Comparison of ENCODE assay signal across 25 cellular contexts in genomic region chr7:50952544-50952943, GRCh38.
DNase-seq lines count a peak whose midpoint lies in the region; ATAC-seq, FAIRE-seq and TF ChIP-seq lines count a peak whose summit lies in the region.
"Had no signal": no experiment of that assay in that cellular context is flagged by ENCODE, and none has a peak within 500 bp of the region (broad histone marks: within the 10 kb centered on the region; RNA-seq: fewer than 3 reads in every experiment).

No MANE protein-coding gene starts in this region.

- H3K27ac ChIP-seq in left ventricle myocardium inferior (replicated peaks) (peak overlapping the region; percentile 59), MM.1S (ENCODE audit: low read length) (no peak overlapping the region), breast epithelium (peak overlapping the region; percentile 50 to 84), pancreas (peak overlapping the region; percentile 69 to 81 (median 76)), aorta (ENCODE audit: low read depth in 1 of 2, low read length in 2 of 2) (no peak overlapping the region)

- FAIRE-seq in pancreas (lab: Jason Lieb, UNC), result no peak
- FAIRE-seq: A204.1, D721Med, GM12892, GM19239, H1, HepG2, HTR-8/SVneo had no signal

- WGBS in pancreas, 2 donors, result 13 to 16% methylated on average over 3 of the region's 3 CpGs
- WGBS in aorta, 2 donors, result 13 to 21% methylated on average over 3 of the region's 3 CpGs

- ATAC-seq in left cardiac atrium, result no peak
- ATAC-seq in pancreas, result peak; percentile 85 to 90 (median 88)
- ATAC-seq in aorta (ENCODE audit: low FRiP score), result no peak
- ATAC-seq in stimulated activated naive B cell treated with anti-CD40 and anti-IgM and Interleukin-4, amounts not matched to agents 10 μg/mL and 1 μg/mL and 100 μg/mL, for 72 hours (replicated peaks), result no peak
- ATAC-seq: CD8-positive, alpha-beta T cell; HepG2 had no signal

- DNase-seq in left ventricle myocardium inferior (no peak), left cardiac atrium (no peak), MM.1S (peak; percentile 34), breast epithelium (ENCODE audit: low spot score in 2 of 2) (no peak), pancreas (peak in 5 of 6 donors; percentile 61 to 86 (median 81)), aorta (no peak), NCI-H524 treated with DMSO at 0.1 percent for 48 hours (lab: John Stamatoyannopoulos, UW) (no peak)
- no peak for DNase-seq in stimulated activated naive B cell treated with anti-CD40 and anti-IgM and Interleukin-4, amounts not matched to agents 10 μg/mL and 1 μg/mL and 100 μg/mL, for 72 hours
- DNase-seq: BE2C; CD8-positive, alpha-beta T cell; COR-L47; DMS153; DMS79 treated with DMSO at 0.1 percent for 48 hours; EL; GDM1; HFFc6 had no signal

- intact Hi-C loops in left ventricle myocardium inferior (cut with micrococcal nuclease) (loop anchor here (10.0 kb wide), 1 partner anchor 158 kb away; no protein-coding TSS in a partner anchor), left cardiac atrium (cut with DNase I) (no loop called here), breast epithelium (cut with DNase I; ENCODE audit: low total_unique reads) (no loop called here), pancreas (cut with DNase I) (no loop called here), aorta (cut with DNase I) (no loop called here)

- H3K4me2 ChIP-seq in MM.1S (ENCODE audit: low read depth, low read length), result no peak overlapping the region

- H4K20me1 ChIP-seq in MM.1S (ENCODE audit: insufficient read depth, low read length), result no peaks in the 10 kb centered on the region

- no peak overlapping the region for H3K27ac Mint-ChIP-seq in stimulated activated naive B cell treated with anti-CD40 and anti-IgM and Interleukin-4, amounts not matched to agents 10 μg/mL and 1 μg/mL and 100 μg/mL, for 72 hours
- H3K27ac Mint-ChIP-seq: CD14-positive monocyte; CD8-positive, alpha-beta T cell; HFFc6 had no signal

- no peaks in the 10 kb centered on the region for H3K9me2 ChIP-seq in MM.1S (replicated peaks; ENCODE audit: insufficient read depth, low read length)

- peaks cover 14 to 18% of the 10 kb centered on the region in 2 donors for H3K9me3 Mint-ChIP-seq in stimulated activated naive B cell treated with anti-CD40 and anti-IgM and Interleukin-4, amounts not matched to agents 10 μg/mL and 1 μg/mL and 100 μg/mL, for 72 hours

- H2AFZ ChIP-seq in MM.1S (ENCODE audit: low read length), result no peak overlapping the region

- H3K4me3 ChIP-seq in left ventricle myocardium inferior (no peak overlapping the region), MM.1S (ENCODE audit: low read length) (no peak overlapping the region), breast epithelium (no peak overlapping the region), pancreas (no peak overlapping the region), aorta (ENCODE audit: low read length in 2 of 2) (no peak overlapping the region)
- H3K4me3 ChIP-seq: HAP-1 had no signal

- no peaks in the 10 kb centered on the region for H3K36me3 Mint-ChIP-seq in stimulated activated naive B cell treated with anti-CD40 and anti-IgM and Interleukin-4, amounts not matched to agents 10 μg/mL and 1 μg/mL and 100 μg/mL, for 72 hours
- H3K36me3 Mint-ChIP-seq: CD14-positive monocyte; CD8-positive, alpha-beta T cell had no signal

- H3F3A ChIP-seq in MM.1S (ENCODE audit: insufficient read depth, low read length), result 0 out of 2 replicates have a peak, but pooled peaks cover 4% of the 10 kb centered on the region

- no peak for TF ChIP-seq POLR2A in breast epithelium (IDR thresholded peaks at IDR 0.05)

- H3K9me3 ChIP-seq in left ventricle myocardium inferior (replicated peaks) (peaks cover 35% of the 10 kb centered on the region), MM.1S (replicated peaks; ENCODE audit: insufficient read depth, low read length) (no peaks in the 10 kb centered on the region; the same call in 1 of the 2 replicates), breast epithelium (no peaks in the 10 kb centered on the region), pancreas (no peaks in the 10 kb centered on the region), aorta (ENCODE audit: control insufficient read depth, low read length) (no peaks in the 10 kb centered on the region)
- H3K9me3 ChIP-seq: BE2C, HAP-1 had no signal

- H3K27me3 ChIP-seq in left ventricle myocardium inferior (ENCODE audit: low read depth) (no peaks in the 10 kb centered on the region), MM.1S (replicated peaks; ENCODE audit: insufficient read depth, low read length) (peaks cover 11% of the 10 kb centered on the region; the same call in 1 of the 2 replicates), breast epithelium (no peaks in the 10 kb centered on the region), pancreas (no peaks in the 10 kb centered on the region), aorta (ENCODE audit: control insufficient read depth in 1 of 2, insufficient read depth in 2 of 2, low read length in 1 of 2) (no peaks in the 10 kb centered on the region)

- no peaks in the 10 kb centered on the region for H3K27me3 Mint-ChIP-seq in stimulated activated naive B cell treated with anti-CD40 and anti-IgM and Interleukin-4, amounts not matched to agents 10 μg/mL and 1 μg/mL and 100 μg/mL, for 72 hours

- H3K79me2 ChIP-seq in MM.1S (ENCODE audit: low read length), result no peaks in the 10 kb centered on the region

- TF ChIP-seq CTCF in left ventricle myocardium inferior (IDR thresholded peaks at IDR 0.05; ENCODE audit: borderline replicate concordance) (no peak), MM.1S (IDR thresholded peaks at IDR 0.05; ENCODE audit: low read length) (no peak), breast epithelium (IDR thresholded peaks at IDR 0.05) (no peak), pancreas (IDR thresholded peaks at IDR 0.05) (no peak)

- H3K4me1 ChIP-seq in left ventricle myocardium inferior (peaks cover 31% of the 10 kb centered on the region), MM.1S (ENCODE audit: low read length) (peaks cover 18% of the 10 kb centered on the region), breast epithelium (no peaks in the 10 kb centered on the region), pancreas (peaks cover 19 to 39% (median 37%) of the 10 kb centered on the region in 3 donors), aorta (ENCODE audit: control insufficient read depth in 1 of 2, insufficient read depth in 2 of 2, low read length in 2 of 2) (peaks cover 0 to 5% of the 10 kb centered on the region in 2 donors)
- H3K4me1 ChIP-seq: BE2C, HAP-1 had no signal

- H3K4me1 Mint-ChIP-seq in stimulated activated naive B cell treated with anti-CD40 and anti-IgM and Interleukin-4, amounts not matched to agents 10 μg/mL and 1 μg/mL and 100 μg/mL, for 72 hours, result no peaks in the 10 kb centered on the region

- H3K4me3 Mint-ChIP-seq in stimulated activated naive B cell treated with anti-CD40 and anti-IgM and Interleukin-4, amounts not matched to agents 10 μg/mL and 1 μg/mL and 100 μg/mL, for 72 hours, result no peak overlapping the region
- H3K4me3 Mint-ChIP-seq: CD14-positive monocyte; CD8-positive, alpha-beta T cell; HFFc6 had no signal

- H3K36me3 ChIP-seq in left ventricle myocardium inferior (no peaks in the 10 kb centered on the region), MM.1S (replicated peaks; ENCODE audit: insufficient read depth, low read length) (no peaks in the 10 kb centered on the region), breast epithelium (no peaks in the 10 kb centered on the region), pancreas (no peaks in the 10 kb centered on the region), aorta (ENCODE audit: control insufficient read depth in 1 of 2, insufficient read depth in 2 of 2, low read length in 1 of 2) (no peaks in the 10 kb centered on the region)
- H3K36me3 ChIP-seq: BE2C, HAP-1 had no signal

- no peak overlapping the region for H3K9ac ChIP-seq in MM.1S (ENCODE audit: low read length)

Comparison
In these comparisons a context has a peak if more than half of its experiments do, and no peak if none do; other contexts are left out.
1. DNase-seq: peak in MM.1S (single experiment) and pancreas (5 of 6); none in left ventricle myocardium inferior (single experiment), left cardiac atrium (single experiment), breast epithelium (0 of 2), aorta (0 of 2), stimulated activated naive B cell treated with anti-CD40 and anti-IgM and Interleukin-4, amounts not matched to agents 10 μg/mL and 1 μg/mL and 100 μg/mL, for 72 hours (single experiment) and NCI-H524 treated with DMSO at 0.1 percent for 48 hours (single experiment).
2. H3K27ac ChIP-seq: peak in left ventricle myocardium inferior (single experiment), breast epithelium (2 of 2) and pancreas (4 of 4); none in MM.1S (single experiment) and aorta (0 of 2).
3. ATAC-seq: peak in pancreas (4 of 4); none in left cardiac atrium (0 of 2), aorta (single experiment) and stimulated activated naive B cell treated with anti-CD40 and anti-IgM and Interleukin-4, amounts not matched to agents 10 μg/mL and 1 μg/mL and 100 μg/mL, for 72 hours (0 of 2).